Comparison of ENCODE assay signal across 9 cellular contexts in genomic region chr1:225942574-225942973, GRCh38. TPM values are rescaled to one million over a fixed set of nuclear protein-coding genes. Genes with fewer than 3 reads are reported as not detected.
A peak's percentile ranks its signal among the peaks of the same experiment; 100 is the strongest.
DNase-seq lines count a peak whose midpoint lies in the region; ATAC-seq and TF ChIP-seq lines count a peak whose summit lies in the region.
"Had no signal": no experiment of that assay in that cellular context is flagged by ENCODE, and none has a peak within 500 bp of the region (broad histone marks: within the 10 kb centered on the region; RNA-seq: fewer than 3 reads in every experiment).

No MANE protein-coding gene starts in this region.

- peak; percentile 59 for ATAC-seq in GM18873 (IDR thresholded peaks at IDR 0.05; ENCODE audit: low FRiP score, unreplicated experiment)
- ATAC-seq in GM21515 (IDR thresholded peaks at IDR 0.05; ENCODE audit: unreplicated experiment), result peak; percentile 96
- peak; percentile 77 for ATAC-seq in HG03196 (IDR thresholded peaks at IDR 0.05; ENCODE audit: unreplicated experiment)
- ATAC-seq in HG02973 (IDR thresholded peaks at IDR 0.05; ENCODE audit: unreplicated experiment), result no peak

- POLR2A ChIA-PET in HEK293T (lab: Yijun Ruan, JAX), result interaction anchor here (7.2 kb wide), 1 partner anchor 19 kb away, joined by 38 read pairs; the partner anchor contains the start of gene PYCR2

- CTCF ChIA-PET in HEK293T (lab: Yijun Ruan, JAX), result no interaction called here

- DNase-seq in lung microvascular endothelial cell (ENCODE audit: low read depth in 2 of 2), result peak; percentile 70 to 93
- DNase-seq in HEK293T (ENCODE audit: extremely low spot score), result no peak
- DNase-seq in cortex of kidney (lab: John Stamatoyannopoulos, UW), result no peak
- DNase-seq: activated naive CD4-positive, alpha-beta T cell treated with anti-CD3 and anti-CD28 coated beads, Interleukin-2, amount 50 U/mL, for 16 hours; right cardiac atrium had no signal

TF ChIP-seq in HEK293T, 16 proteins besides CTCF, POLR2A, EP300 and RAD21:
- TF ChIP-seq HDGF (IDR thresholded peaks at IDR 0.05; ENCODE audit: borderline replicate concordance) (no peak), SUZ12 (IDR thresholded peaks at IDR 0.05) (no peak), FOXM1 (IDR thresholded peaks at IDR 0.05; ENCODE audit: borderline replicate concordance) (no peak), FOXK2 (IDR thresholded peaks at IDR 0.05) (no peak), ARNT (IDR thresholded peaks at IDR 0.05) (no peak)

RNA-seq across cellular contexts. Expression of gene LEFTY2, which starts 1.6 kb away (rescaled TPM):
- total RNA-seq in lung microvascular endothelial cell, result not detected in 2 replicates

RNA-seq across cellular contexts. Expression of gene PYCR2, which starts 18.5 kb away (rescaled TPM):
- 19.8 and 31.5 TPM in 2 replicates for total RNA-seq in lung microvascular endothelial cell

RNA-seq across cellular contexts. Expression of gene LEFTY1, which starts 53.6 kb away (rescaled TPM):
- not detected in 2 replicates for total RNA-seq in lung microvascular endothelial cell

RNA-seq across cellular contexts. Expression of gene SDE2, which starts 56.6 kb away (rescaled TPM):
- total RNA-seq in lung microvascular endothelial cell, result 16.6 and 35.7 TPM in 2 replicates

Comparison
In these comparisons a context has a peak if more than half of its experiments do, and no peak if none do; other contexts are left out.
1. DNase-seq: peak in lung microvascular endothelial cell (2 of 2); none in HEK293T (single experiment) and cortex of kidney (single experiment).